Comparison of ENCODE assay signal across 8 cellular contexts in genomic region chr1:150366416-150367296, GRCh38. TPM values are rescaled to one million over a fixed set of nuclear protein-coding genes. Genes with fewer than 3 reads are reported as not detected.
DNase-seq lines count a peak whose midpoint lies in the region; ATAC-seq and TF ChIP-seq lines count a peak whose summit lies in the region.

No MANE protein-coding gene starts in this region.

- intact Hi-C loops in mammary epithelial cell (cut with micrococcal nuclease), result loop anchor here (2.0 to 10.0 kb wide), 3 partner anchors 62 to 168 kb away; partner anchors contain the start of gene TARS2

- no peaks in the 10 kb centered on the region for H4K20me1 ChIP-seq in mammary epithelial cell (ENCODE audit: insufficient read depth, low read length)

- H2AFZ ChIP-seq in mammary epithelial cell (ENCODE audit: low read depth, low read length), result peak overlapping the region; percentile 10

- peak overlapping the region; percentile 94 for H3K27ac ChIP-seq in mammary epithelial cell (ENCODE audit: insufficient read depth, low read depth, low read length)

- TF ChIP-seq CTCF in LNCaP clone FGC (IDR thresholded peaks at IDR 0.05; ENCODE audit: control insufficient read depth, extremely low read depth, insufficient read depth) (no peak), mammary epithelial cell (conservative IDR thresholded peaks at IDR 0.05 in 1 of 2, IDR thresholded peaks at IDR 0.05 in 1 of 2; ENCODE audit: extremely low read depth in 1 of 2, insufficient read depth in 1 of 2, low read depth in 1 of 2, low read length in 2 of 2) (no peak)

- H3K9ac ChIP-seq in mammary epithelial cell (ENCODE audit: insufficient read depth, low read length), result peak overlapping the region; percentile 100

- H3K9me3 ChIP-seq in mammary epithelial cell (replicated peaks; ENCODE audit: insufficient read depth, low read length) (no peaks in the 10 kb centered on the region), mononuclear cell (ENCODE audit: low read depth, low read length) (no peaks in the 10 kb centered on the region)

- no peaks in the 10 kb centered on the region for H3K36me3 ChIP-seq in mammary epithelial cell (ENCODE audit: insufficient read depth, low read length)

- 11% methylated on average over 12 of the region's 12 CpGs for WGBS in mammary epithelial cell (ENCODE audit: low coverage, missing lambda C conversion rate)

- dilution Hi-C loops in mammary epithelial cell (cut with HindIII; ENCODE audit: low sequenced_read_pairs), result no loop called here

- H3K4me2 ChIP-seq in mammary epithelial cell (ENCODE audit: insufficient read depth, low read depth, low read length), result peak overlapping the region; percentile 99

- in situ Hi-C loops in Caki2 (cut with HindIII; ENCODE audit: low pct_unique_long_range_greater_than_20kb, low sequenced_read_pairs) (no loop called here), mammary epithelial cell (cut with MboI; ENCODE audit: low sequenced_read_pairs in 2 of 2) (no loop called here)

- DNase-seq in Caki2 (ENCODE audit: low read depth) (peak; percentile 48), LNCaP clone FGC (ENCODE audit: low read depth) (no peak), mammary epithelial cell (peak; percentile 23), 8988T (no peak), NCI-H2029 treated with DMSO at 0.1 percent for 48 hours (lab: John Stamatoyannopoulos, UW) (no peak)

- H3K27me3 ChIP-seq in mammary epithelial cell (ENCODE audit: insufficient read depth, low read length) (no peaks in the 10 kb centered on the region), mononuclear cell (ENCODE audit: insufficient read depth, low read length) (no peaks in the 10 kb centered on the region)

- ATAC-seq in activated CD4-positive, CD25-positive, alpha-beta regulatory T cell treated with anti-CD3 and anti-CD28 coated beads, Interleukin-2, amount 50 U/mL, for 24 hours, result no peak
- ATAC-seq in HG02970 (IDR thresholded peaks at IDR 0.05; ENCODE audit: low FRiP score, unreplicated experiment), result no peak

- H3K4me3 ChIP-seq in LNCaP clone FGC (ENCODE audit: low read depth, low read length), result peak overlapping the region; percentile 88
- H3K4me3 ChIP-seq in mammary epithelial cell (replicated peaks in 1 of 3; ENCODE audit: insufficient read depth in 1 of 3, low read depth in 2 of 3, low read length in 3 of 3), result peak overlapping the region; percentile 78 to 99 (median 96)
- H3K4me3 ChIP-seq in mononuclear cell (ENCODE audit: low read length), result peak overlapping the region; percentile 89

- peaks cover 68% of the 10 kb centered on the region for H3K79me2 ChIP-seq in mammary epithelial cell (ENCODE audit: insufficient read depth, low read length)

- H3K4me1 ChIP-seq in mammary epithelial cell (ENCODE audit: insufficient read depth, low read length) (peaks cover 15% of the 10 kb centered on the region), mononuclear cell (ENCODE audit: insufficient read depth, low read length) (peaks cover 14% of the 10 kb centered on the region)

- CTCF ChIA-PET in mammary epithelial cell (lab: Charles Lee; ENCODE audit: low non-redundant PET), result no interaction called here

- BruUV-seq in mammary epithelial cell (replicated peaks; lab: Mats Ljungman, UMichigan), result no TSS peak

RNA-seq across cellular contexts. Expression of gene RPRD2, which starts 2.7 kb away (rescaled TPM):
- 3.1 and 3.2 TPM in 2 replicates for total RNA-seq in Caki2 (2014; rRNA removed; shearing (Covaris generic); ENCODE audit: low replicate concordance)
- total RNA-seq in mammary epithelial cell, result 10 to 100 TPM; 12.7 to 22.7 TPM
- 12.6 TPM for polyA plus RNA-seq in mammary epithelial cell
- 19.4 TPM for polyA minus RNA-seq in mammary epithelial cell
- 34.1 TPM for total RNA-seq in mononuclear cell

RNA-seq across cellular contexts. Expression of gene PRPF3, which starts 45.3 kb away (rescaled TPM):
- 27.7 and 29.7 TPM in 2 replicates for total RNA-seq in Caki2 (2014; rRNA removed; shearing (Covaris generic); ENCODE audit: low replicate concordance)
- 10 to 100 TPM; 29.0 to 52.3 TPM for total RNA-seq in mammary epithelial cell
- 17.1 TPM for polyA plus RNA-seq in mammary epithelial cell
- 36.1 TPM for polyA minus RNA-seq in mammary epithelial cell
- 106 TPM for total RNA-seq in mononuclear cell

Comparison
In these comparisons a context has a peak if more than half of its experiments do, and no peak if none do; other contexts are left out.
1. DNase-seq: peak in Caki2 (single experiment) and mammary epithelial cell (single experiment); none in LNCaP clone FGC (single experiment), 8988T (single experiment) and NCI-H2029 treated with DMSO at 0.1 percent for 48 hours (single experiment).
2. Peak in every context shown above with its lines, with median percentiles within 50 percentile points of each other: H3K4me3 ChIP-seq.